18 cellular contexts compared by ENCODE assay signal in genomic region chr20:43563429-43563828, GRCh38. TPM values are rescaled to one million over a fixed set of nuclear protein-coding genes. Genes with fewer than 3 reads are reported as not detected.
DNase-seq lines count a peak whose midpoint lies in the region; ATAC-seq and TF ChIP-seq lines count a peak whose summit lies in the region.
"Had no signal": no experiment of that assay in that cellular context is flagged by ENCODE, and none has a peak within 500 bp of the region (broad histone marks: within the 10 kb centered on the region; RNA-seq: fewer than 3 reads in every experiment).

No MANE protein-coding gene starts in this region.

- DNase-seq in NAMALWA (ENCODE audit: low spot score) = peak; percentile 39
- peak; percentile 21 for DNase-seq in cerebellar cortex (ENCODE audit: low spot score)
- DNase-seq in progenitor cell of endocrine pancreas (ENCODE audit: low spot score, unreplicated experiment) = no peak
- DNase-seq in DMS53 (lab: John Stamatoyannopoulos, UW) = no peak
- DNase-seq: activated CD8-positive, alpha-beta T cell treated with anti-CD3 and anti-CD28 coated beads for 36 hours; activated naive CD8-positive, alpha-beta T cell treated with anti-CD3 and anti-CD28 coated beads, Interleukin-2, amount 50 U/mL, for 24 hours; BE2C; cerebellar nuclear complex; Kasumi-1; mammary epithelial cell; NCI-H187 treated with DMSO at 0.1 percent for 48 hours; NCI-H510A; retina; SW 1271 had no signal

- no peak overlapping the region for H3K4me3 Mint-ChIP-seq in progenitor cell of endocrine pancreas (ENCODE audit: low read depth)
- H3K4me3 Mint-ChIP-seq: activated CD8-positive, alpha-beta T cell treated with anti-CD3 and anti-CD28 coated beads for 36 hours; activated naive CD8-positive, alpha-beta T cell treated with anti-CD3 and anti-CD28 coated beads, Interleukin-2, amount 50 U/mL, for 24 hours; activated T-helper 1 cell treated with anti-CD3 and anti-CD28 coated beads, Interleukin-12 subunit alpha, Interleukin-12 subunit beta, Interleukin-2, Interleukin-4 antibody, amounts not matched to agents 30 ng/mL and 10 ng/mL and 1 ng/mL, durations not matched to agents 14 hours and 24 hours and 36 hours had no signal

- peaks cover 14% of the 10 kb centered on the region for H3K4me1 Mint-ChIP-seq in progenitor cell of endocrine pancreas (ENCODE audit: low read depth)
- H3K4me1 Mint-ChIP-seq: activated naive CD8-positive, alpha-beta T cell treated with anti-CD3 and anti-CD28 coated beads, Interleukin-2, amount 50 U/mL, for 24 hours had no signal

- H3K27ac Mint-ChIP-seq in progenitor cell of endocrine pancreas = peak overlapping the region; percentile 26
- H3K27ac Mint-ChIP-seq: activated CD8-positive, alpha-beta T cell treated with anti-CD3 and anti-CD28 coated beads for 36 hours; activated naive CD8-positive, alpha-beta T cell treated with anti-CD3 and anti-CD28 coated beads, Interleukin-2, amount 50 U/mL, for 24 hours; activated T-helper 1 cell treated with anti-CD3 and anti-CD28 coated beads, Interleukin-12 subunit alpha, Interleukin-12 subunit beta, Interleukin-2, Interleukin-4 antibody, amounts not matched to agents 30 ng/mL and 10 ng/mL and 1 ng/mL, durations not matched to agents 14 hours and 24 hours and 36 hours had no signal

- no peaks in the 10 kb centered on the region for H3K36me3 Mint-ChIP-seq in progenitor cell of endocrine pancreas (ENCODE audit: insufficient read depth)

- no peaks in the 10 kb centered on the region for H3K27me3 Mint-ChIP-seq in progenitor cell of endocrine pancreas
- H3K27me3 Mint-ChIP-seq: activated CD8-positive, alpha-beta T cell treated with anti-CD3 and anti-CD28 coated beads for 36 hours had no signal

- TF ChIP-seq CTCF in GM12873 (IDR thresholded peaks at IDR 0.05; ENCODE audit: insufficient read depth, low read depth, low read length, missing control alignments) = peak; percentile 23
- TF ChIP-seq CTCF in progenitor cell of endocrine pancreas (IDR thresholded peaks at IDR 0.05; ENCODE audit: unreplicated experiment) = no peak

- H3K9me3 Mint-ChIP-seq in progenitor cell of endocrine pancreas (ENCODE audit: low read depth) = no peaks in the 10 kb centered on the region
- H3K9me3 Mint-ChIP-seq: activated CD8-positive, alpha-beta T cell treated with anti-CD3 and anti-CD28 coated beads for 36 hours; activated naive CD8-positive, alpha-beta T cell treated with anti-CD3 and anti-CD28 coated beads, Interleukin-2, amount 50 U/mL, for 24 hours; activated T-helper 1 cell treated with anti-CD3 and anti-CD28 coated beads, Interleukin-12 subunit alpha, Interleukin-12 subunit beta, Interleukin-2, Interleukin-4 antibody, amounts not matched to agents 30 ng/mL and 10 ng/mL and 1 ng/mL, durations not matched to agents 14 hours and 24 hours and 36 hours had no signal

- ATAC-seq in GM19328 (IDR thresholded peaks at IDR 0.05; ENCODE audit: unreplicated experiment) (no peak), GM18502 (IDR thresholded peaks at IDR 0.05; ENCODE audit: poor library complexity, unreplicated experiment) (no peak)
- ATAC-seq: activated CD8-positive, alpha-beta T cell treated with anti-CD3 and anti-CD28 coated beads for 36 hours; activated naive CD8-positive, alpha-beta T cell treated with anti-CD3 and anti-CD28 coated beads, Interleukin-2, amount 50 U/mL, for 24 hours had no signal

RNA-seq across cellular contexts. Expression of gene SGK2, which starts 4.6 kb away (rescaled TPM):
- 8.7 and 8.9 TPM in 2 replicates for total RNA-seq in progenitor cell of endocrine pancreas
- total RNA-seq: activated T-helper 1 cell treated with anti-CD3 and anti-CD28 coated beads, Interleukin-12 subunit alpha, Interleukin-12 subunit beta, Interleukin-2, Interleukin-4 antibody, amounts not matched to agents 30 ng/mL and 10 ng/mL and 1 ng/mL, durations not matched to agents 14 hours and 24 hours and 36 hours had no signal

RNA-seq across cellular contexts. Expression of gene IFT52, which starts 27.3 kb away (rescaled TPM):
- total RNA-seq in progenitor cell of endocrine pancreas = 56.6 and 61.4 TPM in 2 replicates

RNA-seq across cellular contexts. Expression of gene L3MBTL1, which starts 55.9 kb away (rescaled TPM):
- total RNA-seq in progenitor cell of endocrine pancreas = 42.8 and 45.7 TPM in 2 replicates

Comparison
In these comparisons a context has a peak if more than half of its experiments do, and no peak if none do; other contexts are left out.
1. DNase-seq: peak in NAMALWA (single experiment) and cerebellar cortex (single experiment); none in progenitor cell of endocrine pancreas (single experiment) and DMS53 (single experiment).